8 cellular contexts compared by ENCODE assay signal in genomic region chr1:241639653-241640148, GRCh38. TPM values are rescaled to one million over a fixed set of nuclear protein-coding genes. Genes with fewer than 3 reads are reported as not detected.
DNase-seq lines count a peak whose midpoint lies in the region; ATAC-seq, FAIRE-seq and TF ChIP-seq lines count a peak whose summit lies in the region.

No MANE protein-coding gene starts in this region.

- peak overlapping the region; percentile 86 to 97 (median 92) for H3K4me3 Mint-ChIP-seq in CD4-positive, CD25-positive, alpha-beta regulatory T cell

- H3K4me1 ChIP-seq in CD4-positive, CD25-positive, alpha-beta regulatory T cell (ENCODE audit: control insufficient read depth, insufficient read depth, low read length, poor library complexity, severe bottlenecking) = peaks cover 20% of the 10 kb centered on the region
- H3K4me1 ChIP-seq in SJSA1 (replicated peaks) = peaks cover 51% of the 10 kb centered on the region
- peaks cover 10% of the 10 kb centered on the region for H3K4me1 ChIP-seq in GM12878 (ENCODE audit: control insufficient read depth, insufficient read depth, low read length)

- no peaks in the 10 kb centered on the region for H3K36me3 ChIP-seq in CD4-positive, CD25-positive, alpha-beta regulatory T cell (ENCODE audit: control insufficient read depth, insufficient read depth, low read length)
- H3K36me3 ChIP-seq in SJSA1 = peaks cover 44% of the 10 kb centered on the region
- no peaks in the 10 kb centered on the region for H3K36me3 ChIP-seq in GM12878 (ENCODE audit: control insufficient read depth in 2 of 2, insufficient read depth in 2 of 2, low read length in 1 of 2)

- TF ChIP-seq RAD21 in GM12878 (IDR thresholded peaks at IDR 0.05; ENCODE audit: insufficient read depth, low read depth, low read length) = no peak

- no TSS peak for BruUV-seq in GM12878 (replicated peaks; lab: Mats Ljungman, UMichigan)

- RAD21 ChIA-PET in GM12878 (lab: Charles Lee; ENCODE audit: unreplicated experiment) = no interaction called here

- in situ Hi-C loops in GM12878 (cut with MboI) = no loop called here

- H3K36me3 Mint-ChIP-seq in CD4-positive, CD25-positive, alpha-beta regulatory T cell = peaks cover 5% of the 10 kb centered on the region

- FAIRE-seq in GM12878 (lab: Jason Lieb, UNC) = no peak

- H3K27me3 ChIP-seq in CD4-positive, CD25-positive, alpha-beta regulatory T cell (ENCODE audit: control insufficient read depth, insufficient read depth, low read length) = no peaks in the 10 kb centered on the region
- H3K27me3 ChIP-seq in SJSA1 (replicated peaks) (no peaks in the 10 kb centered on the region), GM12878 (replicated peaks in 1 of 2; ENCODE audit: control insufficient read depth in 2 of 2, insufficient read depth in 2 of 2, low read length in 1 of 2) (no peaks in the 10 kb centered on the region)

- no peak for TF ChIP-seq EP300 in GM12878 (IDR thresholded peaks at IDR 0.05; ENCODE audit: borderline replicate concordance in 1 of 2, control insufficient read depth in 1 of 2, low read depth in 2 of 2, low read length in 2 of 2)

- H3K9me3 ChIP-seq in CD4-positive, CD25-positive, alpha-beta regulatory T cell (ENCODE audit: control insufficient read depth in 2 of 2, low read length in 2 of 2) = no peaks in the 10 kb centered on the region
- H3K9me3 ChIP-seq in SJSA1 (replicated peaks) (peaks cover 3% of the 10 kb centered on the region; the same call in 1 of the 2 replicates), GM12878 (replicated peaks; ENCODE audit: control insufficient read depth, insufficient read depth, low read length) (no peaks in the 10 kb centered on the region; the same call in 2 of the 3 replicates)

- peak overlapping the region in 2 of 3 donors; percentile 16 to 92 for H3K27ac Mint-ChIP-seq in CD4-positive, CD25-positive, alpha-beta regulatory T cell

- TF ChIP-seq POLR2A in GM12878 (IDR thresholded peaks at IDR 0.05; ENCODE audit: low read depth, low read length) = no peak

- H3K9me3 Mint-ChIP-seq in CD4-positive, CD25-positive, alpha-beta regulatory T cell = peaks cover 0 to 4% (median 0%) of the 10 kb centered on the region in 7 donors

- CTCF ChIA-PET in GM12878 (lab: Yijun Ruan, JAX) = interaction anchor here (0.7 kb wide), 1 partner anchor 208 kb away, joined by 3 read pairs; the partner anchor contains the start of gene EXO1

- H3K27me3 Mint-ChIP-seq in CD4-positive, CD25-positive, alpha-beta regulatory T cell = no peaks in the 10 kb centered on the region

- peaks cover 39% of the 10 kb centered on the region for H3K79me2 ChIP-seq in GM12878 (ENCODE audit: control insufficient read depth, insufficient read depth, low read length)

- peak overlapping the region; percentile 87 for H3K4me2 ChIP-seq in GM12878 (ENCODE audit: control insufficient read depth, insufficient read depth)

- DNase-seq in CD4-positive, CD25-positive, alpha-beta regulatory T cell = peak in 2 of 3 donors; percentile 15 to 64
- DNase-seq in SJSA1 (ENCODE audit: low read depth in 1 of 2, low spot score in 2 of 2) (peak; percentile 56 to 70), GM12878 (ENCODE audit: low read depth, low spot score) (no peak), left lobe of liver (ENCODE audit: low spot score) (peak; percentile 53), midbrain (lab: John Stamatoyannopoulos, UW) (no peak)
- DNase-seq in stimulated activated CD8-positive, alpha-beta memory T cell treated with anti-CD3 and anti-CD28 coated beads, Interleukin-15, amount 100 ng/mL, for 24 hours (ENCODE audit: low read depth) = peak; percentile 14

- H3K9ac ChIP-seq in GM12878 (ENCODE audit: control insufficient read depth, insufficient read depth, low read length) = peak overlapping the region; percentile 85

- SMC1A ChIA-PET in GM12878 (lab: Charles Lee; ENCODE audit: uncharacterized antibody, unreplicated experiment) = interaction anchor here (1.4 kb wide), 1 partner anchor 31 kb away, joined by 3 read pairs; no protein-coding TSS in a partner anchor

- H3K27ac ChIP-seq in CD4-positive, CD25-positive, alpha-beta regulatory T cell (ENCODE audit: insufficient read depth, low read length, poor library complexity, severe bottlenecking) = peak overlapping the region; percentile 58
- H3K27ac ChIP-seq in SJSA1 = peak overlapping the region; percentile 90
- peak overlapping the region; percentile 75 for H3K27ac ChIP-seq in GM12878 (ENCODE audit: control insufficient read depth, insufficient read depth)

- peak overlapping the region; percentile 95 for H2AFZ ChIP-seq in GM12878 (ENCODE audit: control insufficient read depth, low read depth, low read length)

- 1% methylated on average over 11 of the region's 42 CpGs for WGBS in GM12878 (ENCODE audit: insufficient coverage, insufficient replicate concordance, low lambda C conversion rate, missing lambda C conversion rate)

- TF ChIP-seq CTCF in GM12878 (IDR thresholded peaks at IDR 0.05 in 2 of 3, conservative IDR thresholded peaks at IDR 0.05 in 1 of 3; ENCODE audit: control insufficient read depth in 2 of 3, extremely low read depth in 1 of 3, insufficient read depth in 1 of 3, low read depth in 3 of 3, low read length in 3 of 3) = no peak

- H3K4me1 Mint-ChIP-seq in CD4-positive, CD25-positive, alpha-beta regulatory T cell = peaks cover 16 to 41% (median 32%) of the 10 kb centered on the region in 4 donors

- H4K20me1 ChIP-seq in GM12878 (ENCODE audit: control insufficient read depth, insufficient read depth) = no peaks in the 10 kb centered on the region

- peak overlapping the region; percentile 81 for H3K4me3 ChIP-seq in CD4-positive, CD25-positive, alpha-beta regulatory T cell (ENCODE audit: low read depth, low read length)
- H3K4me3 ChIP-seq in SJSA1 (peak overlapping the region; percentile 98), GM12878 (peak overlapping the region; percentile 94)

- POLR2A ChIA-PET in GM12878 (lab: Charles Lee) = no interaction called here

- intact Hi-C loops in GM12878 (cut with micrococcal nuclease; ENCODE audit: unreplicated experiment) = loop anchor here (5.0 kb wide), 1 partner anchor 208 kb away; the partner anchor contains the start of gene EXO1

- peak in 1 of 2 donors; percentile 27 for ATAC-seq in CD4-positive, CD25-positive, alpha-beta regulatory T cell (ENCODE audit: low read depth in 2 of 2)
- peak; percentile 56 for ATAC-seq in GM19324 (IDR thresholded peaks at IDR 0.05; ENCODE audit: low FRiP score, unreplicated experiment)
- ATAC-seq in HG03378 (IDR thresholded peaks at IDR 0.05; ENCODE audit: unreplicated experiment) = peak; percentile 45
- ATAC-seq in GM12878 = peak; percentile 58
- ATAC-seq in left lobe of liver = peak; percentile 40

RNA-seq across cellular contexts. Expression of gene CHML, which starts 0.5 kb away (rescaled TPM):
- 5.5 TPM for total RNA-seq in CD4-positive, CD25-positive, alpha-beta regulatory T cell
- 1 to 10 TPM; 1.2 to 3.8 (median 3.3) TPM for polyA plus RNA-seq in CD4-positive, CD25-positive, alpha-beta regulatory T cell
- total RNA-seq in SJSA1 (2014; rRNA removed; shearing (Covaris generic)) = 22.0 and 39.7 TPM in 2 replicates
- 15.8 and 16.2 TPM in 2 replicates for total RNA-seq in GM12878 (2013; cell fraction: nucleolus; rRNA removed)
- total RNA-seq in GM12878 (2014; rRNA removed) (9.6 TPM in 2 replicates), GM12878 (2014; rRNA removed; fragmentation: Illumina TruSeq; extraction: Trizol) (13.5 and 13.8 TPM in 2 replicates), GM12878 (2021) (12.4 and 15.5 TPM in 2 replicates), left lobe of liver (2.1 TPM)
- polyA plus RNA-seq in GM12878 (2011; ENCODE audit: low read depth) = 2.4 TPM
- polyA plus RNA-seq in GM12878 (2011; rRNA removed) (2.8 and 4.0 TPM in 2 replicates), GM12878 (2014; fragmentation: Illumina TruSeq; extraction: Trizol) (9.8 and 11.6 TPM in 2 replicates), GM12878 (2014; fragmentation: Nextera tagmentation; extraction: Ambion mirVana) (1 to 10 TPM; 2.0 to 2.4 TPM), GM12878 (2014; rRNA removed) (5.3 and 5.4 TPM in 2 replicates), GM12878 (2016; fragmentation: Nextera tagmentation; extraction: Ambion mirVana) (1 to 10 TPM; 2.8 to 6.6 TPM)
- 1.1 and 1.2 TPM in 2 replicates for polyA plus RNA-seq in GM12878 (2011; cell fraction: cytosol; rRNA removed)
- polyA plus RNA-seq in GM12878 (2011; cell fraction: nucleus; rRNA removed) = 2.7 and 3.0 TPM in 2 replicates
- polyA plus RNA-seq in GM12878 (2012) = 4.5 and 5.0 TPM in 2 replicates
- 4.1 and 10.2 TPM in 2 replicates for polyA minus RNA-seq in GM12878 (2011; rRNA and poly(A)+ RNA removed)
- 1.2 and 2.1 TPM in 2 replicates for polyA minus RNA-seq in GM12878 (2011; cell fraction: cytosol; rRNA and poly(A)+ RNA removed)
- 2.2 and 2.7 TPM in 2 replicates for polyA minus RNA-seq in GM12878 (2011; cell fraction: nucleus; rRNA and poly(A)+ RNA removed)

RNA-seq across cellular contexts. Expression of gene OPN3, which starts 0.5 kb away (rescaled TPM):
- 3.3 TPM for total RNA-seq in CD4-positive, CD25-positive, alpha-beta regulatory T cell
- 10 to 100 TPM; 11.2 to 20.4 (median 17.1) TPM for polyA plus RNA-seq in CD4-positive, CD25-positive, alpha-beta regulatory T cell
- 60.6 and 89.4 TPM in 2 replicates for total RNA-seq in SJSA1 (2014; rRNA removed; shearing (Covaris generic))
- 0.50 and 0.95 TPM in 2 replicates for total RNA-seq in GM12878 (2013; cell fraction: nucleolus; rRNA removed)
- total RNA-seq in GM12878 (2014; rRNA removed) = 9.6 and 12.0 TPM in 2 replicates
- 8.8 and 9.3 TPM in 2 replicates for total RNA-seq in GM12878 (2014; rRNA removed; fragmentation: Illumina TruSeq; extraction: Trizol)
- 7.6 and 8.3 TPM in 2 replicates for total RNA-seq in GM12878 (2021)
- polyA plus RNA-seq in GM12878 (2011; ENCODE audit: low read depth) = 5.8 TPM
- 0.26 and 0.78 TPM in 2 replicates for polyA plus RNA-seq in GM12878 (2011; rRNA removed)
- 0.10 and 0.13 TPM in 2 replicates for polyA plus RNA-seq in GM12878 (2011; cell fraction: cytosol; rRNA removed)
- 0.12 and 0.20 TPM in 2 replicates for polyA plus RNA-seq in GM12878 (2011; cell fraction: nucleus; rRNA removed)
- 5.5 and 10.1 TPM in 2 replicates for polyA plus RNA-seq in GM12878 (2012)
- polyA plus RNA-seq in GM12878 (2014; fragmentation: Illumina TruSeq; extraction: Trizol) = 9.3 and 15.1 TPM in 2 replicates
- polyA plus RNA-seq in GM12878 (2014; fragmentation: Nextera tagmentation; extraction: Ambion mirVana) = 1 to 10 TPM; 1.3 to 3.9 TPM
- 7.2 and 7.4 TPM in 2 replicates for polyA plus RNA-seq in GM12878 (2014; rRNA removed)
- 10 to 100 TPM in 1 of 2 experiments, 1 to 10 TPM in 1; 5.2 to 12.2 TPM for polyA plus RNA-seq in GM12878 (2016; fragmentation: Nextera tagmentation; extraction: Ambion mirVana)
- polyA minus RNA-seq in GM12878 (2011; rRNA and poly(A)+ RNA removed) = not detected in 2 replicates
- polyA minus RNA-seq in GM12878 (2011; cell fraction: cytosol; rRNA and poly(A)+ RNA removed) = 0.73 and 0.94 TPM in 2 replicates
- 0.48 TPM in 1 of 2 replicates, not detected in the other for polyA minus RNA-seq in GM12878 (2011; cell fraction: nucleus; rRNA and poly(A)+ RNA removed)
- total RNA-seq in left lobe of liver = 15.3 TPM

RNA-seq across cellular contexts. Expression of gene WDR64, which starts 12.4 kb away (rescaled TPM):
- not detected for total RNA-seq in CD4-positive, CD25-positive, alpha-beta regulatory T cell
- under 1 TPM in 3 of 4 donors, not detected in 1; 0.08 to 1.00 (median 0.35) TPM for polyA plus RNA-seq in CD4-positive, CD25-positive, alpha-beta regulatory T cell
- total RNA-seq in SJSA1 (2014; rRNA removed; shearing (Covaris generic)) = 0.24 TPM in 1 of 2 replicates, not detected in the other
- total RNA-seq in GM12878 (2013; cell fraction: nucleolus; rRNA removed) = not detected in 2 replicates
- total RNA-seq in GM12878 (2014; rRNA removed) (not detected in 2 replicates), GM12878 (2014; rRNA removed; fragmentation: Illumina TruSeq; extraction: Trizol) (not detected in 2 replicates), GM12878 (2021) (not detected in 2 replicates), left lobe of liver (0.40 TPM)
- not detected for polyA plus RNA-seq in GM12878 (2011; ENCODE audit: low read depth)
- polyA plus RNA-seq in GM12878 (2011; rRNA removed) (not detected in 2 replicates), GM12878 (2014; fragmentation: Illumina TruSeq; extraction: Trizol) (0.01 TPM in 1 of 2 replicates, not detected in the other), GM12878 (2014; fragmentation: Nextera tagmentation; extraction: Ambion mirVana) (not detected), GM12878 (2014; rRNA removed) (not detected in 2 replicates), GM12878 (2016; fragmentation: Nextera tagmentation; extraction: Ambion mirVana) (not detected)
- not detected in 2 replicates for polyA plus RNA-seq in GM12878 (2011; cell fraction: cytosol; rRNA removed)
- polyA plus RNA-seq in GM12878 (2011; cell fraction: nucleus; rRNA removed) = not detected in 2 replicates
- polyA plus RNA-seq in GM12878 (2012) = 0.03 TPM in 1 of 2 replicates, not detected in the other
- polyA minus RNA-seq in GM12878 (2011; rRNA and poly(A)+ RNA removed) = not detected in 2 replicates
- polyA minus RNA-seq in GM12878 (2011; cell fraction: cytosol; rRNA and poly(A)+ RNA removed) = not detected in 2 replicates
- not detected in 2 replicates for polyA minus RNA-seq in GM12878 (2011; cell fraction: nucleus; rRNA and poly(A)+ RNA removed)

Comparison
In these comparisons a context has a peak if more than half of its experiments do, and no peak if none do; other contexts are left out.
1. DNase-seq: peak in CD4-positive, CD25-positive, alpha-beta regulatory T cell (2 of 3), SJSA1 (2 of 2), left lobe of liver (single experiment) and stimulated activated CD8-positive, alpha-beta memory T cell treated with anti-CD3 and anti-CD28 coated beads, Interleukin-15, amount 100 ng/mL, for 24 hours (single experiment); none in GM12878 (single experiment) and midbrain (single experiment).
2. Peak in every context shown above with its lines, with median percentiles within 50 percentile points of each other: H3K27ac ChIP-seq and H3K4me3 ChIP-seq.